ENCODE assay signal across 22 cellular contexts in the genomic region with DNA sequence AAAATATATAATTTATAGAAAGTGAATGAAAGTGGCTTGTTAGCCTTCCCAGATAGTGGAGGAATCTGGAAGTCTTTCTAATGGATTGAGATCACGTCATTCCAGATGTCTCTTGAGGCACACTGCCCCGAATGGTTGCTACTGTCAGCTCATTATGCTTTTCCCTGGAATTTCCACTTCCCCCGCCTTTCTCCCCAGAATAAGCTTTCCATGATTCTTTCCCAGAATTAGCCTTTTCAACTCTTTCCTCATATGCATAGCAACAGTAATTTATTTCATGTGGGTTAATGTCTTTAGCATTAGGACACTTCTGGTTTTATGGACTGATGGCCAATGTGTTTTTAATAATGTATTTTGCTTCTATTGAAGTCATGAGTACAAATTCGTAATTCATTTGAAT.
DNase-seq lines count a peak whose midpoint lies in the region; ATAC-seq and TF ChIP-seq lines count a peak whose summit lies in the region.
"Had no signal": no experiment of that assay in that cellular context is flagged by ENCODE, and none has a peak within 500 bp of the region (broad histone marks: within the 10 kb centered on the region; RNA-seq: fewer than 3 reads in every experiment).

No MANE protein-coding gene starts in this region.

- TF ChIP-seq CTCF in AG09309 (IDR thresholded peaks at IDR 0.05; ENCODE audit: control insufficient read depth, insufficient read depth, low read depth, low read length, missing control alignments) (no peak), fibroblast of lung (conservative IDR thresholded peaks at IDR 0.05 in 1 of 2, IDR thresholded peaks at IDR 0.05 in 1 of 2; ENCODE audit: low read depth in 1 of 2, low read length in 2 of 2) (no peak)

- POLR2A ChIA-PET in naive thymus-derived CD8-positive, alpha-beta T cell (lab: Charles Lee) = no interaction called here

- H3K9me2 ChIP-seq in GM23248 (ENCODE audit: insufficient read depth) = no peaks in the 10 kb centered on the region

- H3K79me1 ChIP-seq in mesenchymal stem cell (replicated peaks; ENCODE audit: low read length, poor library complexity, severe bottlenecking) = peaks cover 23% of the 10 kb centered on the region

- no peaks in the 10 kb centered on the region for H3K9me3 ChIP-seq in GM23248 (ENCODE audit: low read depth)
- H3K9me3 ChIP-seq in fibroblast of lung (ENCODE audit: control insufficient read depth, insufficient read depth, low read depth, low read length) = no peaks in the 10 kb centered on the region
- H3K9me3 ChIP-seq in mesenchymal stem cell (ENCODE audit: control insufficient read depth, low read length) = no peaks in the 10 kb centered on the region
- H3K9me3 ChIP-seq: prostate gland had no signal

- H3K9ac ChIP-seq in GM23248 (no peak overlapping the region; the same call in 1 of the 2 replicates), fibroblast of lung (ENCODE audit: insufficient read depth, low read length) (no peak overlapping the region), mesenchymal stem cell (ENCODE audit: low read length) (no peak overlapping the region)
- H3K9ac ChIP-seq: KMS-11 had no signal

- no peaks in the 10 kb centered on the region for H3K9me3 Mint-ChIP-seq in naive thymus-derived CD8-positive, alpha-beta T cell
- H3K9me3 Mint-ChIP-seq: activated naive CD8-positive, alpha-beta T cell treated with anti-CD3 and anti-CD28 coated beads, Interleukin-2, amount 10 ng/mL, durations not matched to agents 7 days and 5 days; activated T-helper 2 cell treated with anti-CD3 and anti-CD28 coated beads, Interferon-gamma antibody, Interleukin-2, Interleukin-4, amounts not matched to agents 10 μg/mL and 5 μg/mL and 100 μg/mL, durations not matched to agents 14 hours and 24 hours and 36 hours had no signal

- H3K4ac ChIP-seq in mesenchymal stem cell (ENCODE audit: low read depth in 1 of 2, low read length in 2 of 2) = no peak overlapping the region

- in situ Hi-C loops in GM23248 (cut with MboI) = no loop called here

- H3K4me3 ChIP-seq in AG09309 (ENCODE audit: control insufficient read depth, low read depth, low read length) = no peak overlapping the region
- 0 out of 2 replicates have a peak overlapping the region, but pooled peaks have one; percentile 0 for H3K4me3 ChIP-seq in GM23248
- no peak overlapping the region for H3K4me3 ChIP-seq in fibroblast of lung (replicated peaks in 1 of 4; ENCODE audit: control extremely low read depth in 1 of 4, insufficient read depth in 1 of 4, low read depth in 3 of 4, low read length in 4 of 4)
- H3K4me3 ChIP-seq in mesenchymal stem cell (ENCODE audit: insufficient read depth in 1 of 2, low read depth in 1 of 2, low read length in 2 of 2) = peak overlapping the region in 1 of 2 experiments; percentile 13
- H3K4me3 ChIP-seq: prostate gland had no signal

- H3K18ac ChIP-seq in mesenchymal stem cell (ENCODE audit: low read depth in 1 of 2, low read length in 2 of 2) = no peak overlapping the region

- no peak for ATAC-seq in naive thymus-derived CD8-positive, alpha-beta T cell
- ATAC-seq: activated CD4-positive, alpha-beta T cell treated with anti-CD3 and anti-CD28 coated beads for 36 hours had no signal

- H3K14ac ChIP-seq in mesenchymal stem cell (ENCODE audit: low read length in 2 of 2) = no peak overlapping the region

- no peak overlapping the region for H3K23ac ChIP-seq in mesenchymal stem cell (ENCODE audit: low read length in 2 of 2)

- DNase-seq in AG09309 (ENCODE audit: low read depth) (peak; percentile 43), GM23248 (peak; percentile 64), fibroblast of lung (ENCODE audit: low read depth in 2 of 2) (peak in 1 of 2 donors; percentile 73), mesenchymal stem cell (peak; percentile 17), NCI-H187 treated with DMSO at 0.1 percent for 48 hours (lab: John Stamatoyannopoulos, UW) (no peak), putamen (ENCODE audit: low spot score) (no peak), NCI-H1694 treated with DMSO at 0.1 percent for 48 hours (lab: John Stamatoyannopoulos, UW) (no peak)
- no peak for DNase-seq in naive thymus-derived CD8-positive, alpha-beta T cell
- DNase-seq: activated CD4-positive, alpha-beta T cell treated with anti-CD3 and anti-CD28 coated beads for 36 hours; activated naive CD8-positive, alpha-beta T cell treated with anti-CD3 and anti-CD28 coated beads, Interleukin-2, amount 10 ng/mL, durations not matched to agents 7 days and 5 days; brain microvascular endothelial cell; dermis blood vessel endothelial cell; DMS79; mesendoderm; NCI-H2081; NCI-H524; stimulated activated CD8-positive, alpha-beta memory T cell treated with anti-CD3 and anti-CD28 coated beads, Interleukin-4, amount 100 ng/mL, for 48 hours had no signal

- no peak overlapping the region for H2BK120ac ChIP-seq in mesenchymal stem cell (ENCODE audit: low read depth, low read length)

- peaks cover 12% of the 10 kb centered on the region for H3F3A ChIP-seq in GM23248 (ENCODE audit: insufficient read depth)

- no peak overlapping the region for H2BK5ac ChIP-seq in mesenchymal stem cell (ENCODE audit: low read depth, low read length, poor library complexity, severe bottlenecking)

- H2AK5ac ChIP-seq in mesenchymal stem cell (ENCODE audit: low read length, severe bottlenecking) = no peak overlapping the region

- WGBS in GM23248 (ENCODE audit: low coverage in 1 of 2, low lambda C conversion rate in 2 of 2, missing lambda C conversion rate in 2 of 2), 2 experiments = 5 to 11% methylated on average over 4 of the region's 4 CpGs
- WGBS in mesenchymal stem cell = 83% methylated on average over 3 of the region's 4 CpGs

- no peak overlapping the region for H2BK15ac ChIP-seq in mesenchymal stem cell (ENCODE audit: low read depth, poor library complexity, severe bottlenecking)

- no peaks in the 10 kb centered on the region for H3K27me3 ChIP-seq in GM23248 (replicated peaks; ENCODE audit: insufficient read depth)
- no peaks in the 10 kb centered on the region for H3K27me3 ChIP-seq in fibroblast of lung (ENCODE audit: control insufficient read depth, insufficient read depth, low read length)
- no peaks in the 10 kb centered on the region for H3K27me3 ChIP-seq in mesenchymal stem cell (ENCODE audit: control insufficient read depth in 1 of 2, insufficient read depth in 1 of 2, low read length in 2 of 2)
- H3K27me3 ChIP-seq: brain microvascular endothelial cell had no signal

- peak overlapping the region; percentile 25 for H3K27ac ChIP-seq in GM23248
- peak overlapping the region; percentile 29 for H3K27ac ChIP-seq in fibroblast of lung (ENCODE audit: insufficient read depth, low read length)
- no peak overlapping the region for H3K27ac ChIP-seq in mesenchymal stem cell (ENCODE audit: low read length, poor library complexity, severe bottlenecking)
- H3K27ac ChIP-seq: brain microvascular endothelial cell, epithelial cell of prostate, KMS-11, prostate gland had no signal

- H3K36me3 ChIP-seq in GM23248 (ENCODE audit: low read depth) = no peaks in the 10 kb centered on the region
- H3K36me3 ChIP-seq in fibroblast of lung (ENCODE audit: control insufficient read depth, insufficient read depth, low read length) = no peaks in the 10 kb centered on the region
- H3K36me3 ChIP-seq in mesenchymal stem cell (ENCODE audit: control insufficient read depth in 1 of 2, insufficient read depth in 2 of 2, low read depth in 1 of 2, low read length in 2 of 2) = no peaks in the 10 kb centered on the region
- H3K36me3 ChIP-seq: brain microvascular endothelial cell, prostate gland had no signal

- no peak overlapping the region for H4K8ac ChIP-seq in mesenchymal stem cell (ENCODE audit: low read length)

- H3K4me3 Mint-ChIP-seq in naive thymus-derived CD8-positive, alpha-beta T cell = no peak overlapping the region
- H3K4me3 Mint-ChIP-seq: activated CD4-positive, alpha-beta T cell treated with anti-CD3 and anti-CD28 coated beads for 36 hours; activated naive CD8-positive, alpha-beta T cell treated with anti-CD3 and anti-CD28 coated beads, Interleukin-2, amount 10 ng/mL, durations not matched to agents 7 days and 5 days; nephron had no signal

- H3K27ac Mint-ChIP-seq in naive thymus-derived CD8-positive, alpha-beta T cell = no peak overlapping the region
- H3K27ac Mint-ChIP-seq: activated CD4-positive, alpha-beta T cell treated with anti-CD3 and anti-CD28 coated beads for 36 hours; activated naive CD8-positive, alpha-beta T cell treated with anti-CD3 and anti-CD28 coated beads, Interleukin-2, amount 10 ng/mL, durations not matched to agents 7 days and 5 days; activated T-helper 2 cell treated with anti-CD3 and anti-CD28 coated beads, Interferon-gamma antibody, Interleukin-2, Interleukin-4, amounts not matched to agents 10 μg/mL and 5 μg/mL and 100 μg/mL, durations not matched to agents 14 hours and 24 hours and 36 hours had no signal

- peaks cover 0 to 6% (median 3%) of the 10 kb centered on the region in 5 donors for H3K27me3 Mint-ChIP-seq in naive thymus-derived CD8-positive, alpha-beta T cell

- H4K20me1 ChIP-seq in GM23248 (ENCODE audit: insufficient read depth) (peaks cover 8% of the 10 kb centered on the region; the same call in 1 of the 2 replicates), fibroblast of lung (ENCODE audit: control insufficient read depth, extremely low read depth, insufficient read depth, low read length) (no peaks in the 10 kb centered on the region)

- no peak overlapping the region for H2AFZ ChIP-seq in GM23248
- no peak overlapping the region for H2AFZ ChIP-seq in fibroblast of lung (ENCODE audit: low read length)
- no peak overlapping the region for H2AFZ ChIP-seq in mesenchymal stem cell (ENCODE audit: low read depth, low read length)

- H3K36me3 Mint-ChIP-seq in naive thymus-derived CD8-positive, alpha-beta T cell = no peaks in the 10 kb centered on the region
- H3K36me3 Mint-ChIP-seq: activated naive CD8-positive, alpha-beta T cell treated with anti-CD3 and anti-CD28 coated beads, Interleukin-2, amount 10 ng/mL, durations not matched to agents 7 days and 5 days had no signal

- H3K4me2 ChIP-seq in GM23248 (ENCODE audit: unreplicated experiment) (peak overlapping the region; percentile 34), fibroblast of lung (ENCODE audit: extremely low read depth, insufficient read depth, low read length) (no peak overlapping the region), mesenchymal stem cell (ENCODE audit: low read length, poor library complexity, severe bottlenecking) (no peak overlapping the region)
- H3K4me2 ChIP-seq: KMS-11 had no signal

- H3K79me2 ChIP-seq in GM23248 (ENCODE audit: insufficient read depth) (peaks cover 85% of the 10 kb centered on the region), fibroblast of lung (ENCODE audit: control insufficient read depth, insufficient read depth, low read length) (no peaks in the 10 kb centered on the region)

- H3K4me1 Mint-ChIP-seq in naive thymus-derived CD8-positive, alpha-beta T cell = no peaks in the 10 kb centered on the region
- H3K4me1 Mint-ChIP-seq: activated CD4-positive, alpha-beta T cell treated with anti-CD3 and anti-CD28 coated beads for 36 hours; activated naive CD8-positive, alpha-beta T cell treated with anti-CD3 and anti-CD28 coated beads, Interleukin-2, amount 10 ng/mL, durations not matched to agents 7 days and 5 days had no signal

- H2BK12ac ChIP-seq in mesenchymal stem cell (ENCODE audit: low read length in 2 of 2) = no peak overlapping the region

- H4K91ac ChIP-seq in mesenchymal stem cell (ENCODE audit: low read length) = no peak overlapping the region

- H3K4me1 ChIP-seq in GM23248 (ENCODE audit: insufficient read depth) = peaks cover 15% of the 10 kb centered on the region
- H3K4me1 ChIP-seq in fibroblast of lung (ENCODE audit: control insufficient read depth, extremely low read depth, insufficient read depth, low read length) = peaks cover 4% of the 10 kb centered on the region
- H3K4me1 ChIP-seq in mesenchymal stem cell (ENCODE audit: control insufficient read depth, insufficient read depth, low read depth, low read length) = peaks cover 5% of the 10 kb centered on the region
- H3K4me1 ChIP-seq: prostate gland had no signal

Comparison
In these comparisons a context has a peak if more than half of its experiments do, and no peak if none do; other contexts are left out.
1. DNase-seq: peak in AG09309 (single experiment), GM23248 (single experiment) and mesenchymal stem cell (single experiment); none in NCI-H187 treated with DMSO at 0.1 percent for 48 hours (single experiment), putamen (single experiment), naive thymus-derived CD8-positive, alpha-beta T cell (0 of 10) and NCI-H1694 treated with DMSO at 0.1 percent for 48 hours (single experiment).